ENCODE assay signal across 23 cellular contexts in genomic region chr10:84404783-84405182, GRCh38.
"Had no signal": no experiment of that assay in that cellular context is flagged by ENCODE, and none has a peak within 500 bp of the region (broad histone marks: within the 10 kb centered on the region; RNA-seq: fewer than 3 reads in every experiment).

No MANE protein-coding gene starts in this region.

- H3K27ac ChIP-seq: SJSA1, SK-N-MC had no signal

- H3K36me3 ChIP-seq: MG63, SJSA1 had no signal

- FAIRE-seq: RCC 7860 had no signal

- DNase-seq: Karpas-422, KG1, MG63, NCI-H1092, NCI-H1105 treated with DMSO at 0.1 percent for 48 hours, NCI-H1417 treated with DMSO at 0.1 percent for 48 hours, NCI-H146, NCI-H1694 treated with DMSO at 0.1 percent for 48 hours, NCI-H1930, NCI-H2081, NCI-H2107, NCI-H226, NCI-H446, NCI-H510A, NCI-H524 treated with DMSO at 0.1 percent for 48 hours, NCI-H69, NCI-H774, Right ventricle myocardium superior, RPMI8226, SIG-M5 had no signal

- H3K4me3 ChIP-seq: MG63, SJSA1, SK-N-MC had no signal

- H3K9me3 ChIP-seq: SJSA1 had no signal

- H3K4me1 ChIP-seq: SJSA1 had no signal

- H3K27me3 ChIP-seq: MG63, SJSA1 had no signal
